34 cellular contexts compared by ENCODE assay signal in genomic region chr5:8720476-8720875, GRCh38.
"Had no signal": no experiment of that assay in that cellular context is flagged by ENCODE, and none has a peak within 500 bp of the region (broad histone marks: within the 10 kb centered on the region; RNA-seq: fewer than 3 reads in every experiment).

No MANE protein-coding gene starts in this region.

- DNase-seq: activated CD4-positive, alpha-beta memory T cell treated with anti-CD3 and anti-CD28 coated beads, Interleukin-2, amount 10 ng/mL, durations not matched to agents 7 days and 5 days; activated CD4-positive, alpha-beta T cell treated with anti-CD3 and anti-CD28 coated beads for 1 hour; activated CD4-positive, alpha-beta T cell treated with anti-CD3 and anti-CD28 coated beads, Interleukin-2, amount 10 ng/mL, durations not matched to agents 7 days and 5 days; activated CD8-positive, alpha-beta memory T cell treated with anti-CD3 and anti-CD28 coated beads, Interleukin-2, amount 50 U/mL, for 48 hours; activated gamma-delta T cell; activated naive CD4-positive, alpha-beta T cell treated with anti-CD3 and anti-CD28 coated beads, Interleukin-2, amount 10 ng/mL, durations not matched to agents 7 days and 5 days; activated naive CD8-positive, alpha-beta T cell treated with anti-CD3 and anti-CD28 coated beads, Interleukin-2, amount 10 ng/mL, durations not matched to agents 7 days and 5 days; activated T-cell treated with anti-CD3 and anti-CD28 coated beads, Interleukin-2, amount 50 U/mL, for 24 hours; amniotic stem cell; dermis blood vessel endothelial cell; effector CD4-positive, alpha-beta T cell; esophagus squamous epithelium; heart right ventricle; kidney glomerular epithelial cell; left ventricle myocardium inferior; mesendoderm; natural killer cell; occipital lobe; psoas muscle; right cardiac atrium; stimulated activated CD4-positive, alpha-beta T cell treated with anti-CD3 and anti-CD28 coated beads, Interleukin-12 subunit alpha, Interleukin-12 subunit beta, amount 100 ng/mL, for 4 hours; stimulated activated CD4-positive, alpha-beta T cell treated with anti-CD3 and anti-CD28 coated beads, Interleukin-4, amount 100 ng/mL, for 1 hour; stimulated activated naive CD8-positive, alpha-beta T cell treated with anti-CD3 and anti-CD28 coated beads, Interleukin-15, Interleukin-2, amounts not matched to agents 100 U/mL and 50 U/mL, for 24 hours; T-helper 2 cell; testis; transverse colon had no signal

- H3K9ac ChIP-seq: neural progenitor cell, parathyroid adenoma had no signal

- H3K27me3 ChIP-seq: breast epithelium, esophagus squamous epithelium, foreskin keratinocyte, heart right ventricle, neural progenitor cell, testis, transverse colon had no signal

- H3K4me2 ChIP-seq: neural progenitor cell had no signal

- H3K4me1 ChIP-seq: breast epithelium, esophagus squamous epithelium, foreskin keratinocyte, heart right ventricle, left ventricle myocardium inferior, neural progenitor cell, parathyroid adenoma, psoas muscle, testis, transverse colon had no signal

- ATAC-seq: foreskin keratinocyte; heart right ventricle; natural killer cell; psoas muscle; right cardiac atrium; stimulated activated naive CD8-positive, alpha-beta T cell treated with anti-CD3 and anti-CD28 coated beads, Interleukin-15, Interleukin-2, amounts not matched to agents 100 U/mL and 50 U/mL, for 24 hours; WTC11 had no signal

- H3K27ac ChIP-seq: breast epithelium, epithelial cell of prostate, esophagus squamous epithelium, foreskin keratinocyte, heart right ventricle, left ventricle myocardium inferior, neural progenitor cell, parathyroid adenoma, psoas muscle, skin epidermis, testis, transverse colon had no signal

- H2AFZ ChIP-seq: neural progenitor cell, parathyroid adenoma had no signal

- H3K36me3 ChIP-seq: breast epithelium, esophagus squamous epithelium, heart right ventricle, left ventricle myocardium inferior, neural progenitor cell, transverse colon had no signal

- H3K79me2 ChIP-seq: parathyroid adenoma had no signal

- H3K9me3 ChIP-seq: breast epithelium, esophagus squamous epithelium, heart right ventricle, left ventricle myocardium inferior, psoas muscle, testis, transverse colon had no signal

- H3K4me3 ChIP-seq: breast epithelium, esophagus squamous epithelium, heart right ventricle, left ventricle myocardium inferior, lung, neural progenitor cell, psoas muscle, skin epidermis, testis, transverse colon had no signal
